ENCODE assay signal across 11 cellular contexts in the genomic region with DNA sequence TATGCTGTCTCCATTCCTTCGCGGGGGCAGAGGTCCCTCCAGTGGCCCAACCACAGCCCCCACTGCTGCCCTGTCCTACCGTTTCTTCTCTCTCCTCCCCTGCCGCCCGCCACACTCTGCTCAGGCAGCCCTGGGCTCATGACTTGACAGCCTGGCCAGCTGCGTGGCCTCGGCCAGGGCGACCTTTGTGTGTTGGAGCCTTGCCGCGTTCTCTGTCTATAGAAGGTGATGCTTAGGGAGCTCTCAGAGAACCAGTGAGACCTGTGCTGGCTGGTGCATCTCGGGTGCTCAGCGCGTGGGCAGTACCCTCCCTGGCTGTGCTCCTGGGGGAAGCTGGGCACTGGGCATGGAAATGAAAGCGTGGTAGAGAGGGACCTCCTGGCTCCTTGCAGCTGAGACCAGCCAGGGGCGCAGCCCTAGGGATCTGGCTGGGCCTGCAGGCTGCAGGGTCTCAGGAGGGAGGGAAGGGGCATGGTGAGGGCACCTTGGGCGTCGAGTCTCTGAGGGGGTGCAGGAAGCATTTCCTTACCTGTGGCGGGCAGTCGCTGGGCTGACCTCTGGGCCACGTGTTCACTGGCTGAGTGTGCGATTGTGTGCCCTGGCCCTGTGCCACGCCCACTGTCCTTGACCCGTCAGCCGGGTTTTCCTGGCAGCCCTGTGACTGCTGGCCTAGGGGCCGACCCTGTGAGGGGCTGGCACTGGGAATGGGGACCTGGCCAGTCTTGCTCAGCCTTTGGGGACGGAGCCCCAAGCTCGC. TPM values are rescaled to one million over a fixed set of nuclear protein-coding genes. Genes with fewer than 3 reads are reported as not detected.
DNase-seq lines count a peak whose midpoint lies in the region; ATAC-seq and TF ChIP-seq lines count a peak whose summit lies in the region.
"Had no signal": no experiment of that assay in that cellular context is flagged by ENCODE, and none has a peak within 500 bp of the region (broad histone marks: within the 10 kb centered on the region; RNA-seq: fewer than 3 reads in every experiment).

No MANE protein-coding gene starts in this region.

- no peak overlapping the region for H3K9ac ChIP-seq in mammary epithelial cell (ENCODE audit: insufficient read depth, low read length)
- H3K9ac ChIP-seq: GM23248 had no signal

- H3K27ac Mint-ChIP-seq in GM23338 = peak overlapping the region; percentile 79; the same call in 1 of the 2 replicates

- POLR2A ChIA-PET in GM10248 (lab: Yijun Ruan, JAX) = no interaction called here

- peaks cover 11% of the 10 kb centered on the region for H3K27me3 Mint-ChIP-seq in GM23338 (ENCODE audit: insufficient read depth, low read depth, poor library complexity)

- no peak for TF ChIP-seq CTCF in GM23338 (conservative IDR thresholded peaks at IDR 0.05; ENCODE audit: low read depth in 2 of 2)
- no peak for TF ChIP-seq CTCF in mammary epithelial cell (conservative IDR thresholded peaks at IDR 0.05 in 1 of 2, IDR thresholded peaks at IDR 0.05 in 1 of 2; ENCODE audit: extremely low read depth in 1 of 2, insufficient read depth in 1 of 2, low read depth in 1 of 2, low read length in 2 of 2)
- no peak for TF ChIP-seq CTCF in GM10248 (IDR thresholded peaks at IDR 0.05; ENCODE audit: control extremely low read depth, extremely low read depth, low read depth, missing control alignments)

- H3K9me3 ChIP-seq in mammary epithelial cell (replicated peaks; ENCODE audit: insufficient read depth, low read length) = no peaks in the 10 kb centered on the region

- no peaks in the 10 kb centered on the region for H3K9me2 ChIP-seq in GM23338 (ENCODE audit: insufficient read depth)

- no peak for DNase-seq in GM23338 (ENCODE audit: low spot score)
- DNase-seq in mammary epithelial cell = no peak
- DNase-seq in GM10248 (ENCODE audit: extremely low spot score) = no peak
- DNase-seq in activated T-cell treated with anti-CD3 and anti-CD28 coated beads for 4 hours = no peak
- DNase-seq: activated T-cell treated with anti-CD3 and anti-CD28 coated beads, Interleukin-2, amount 50 U/mL, for 48 hours; foreskin melanocyte had no signal

- H3K36me3 ChIP-seq in GM23338 (ENCODE audit: insufficient read depth) (no peaks in the 10 kb centered on the region), mammary epithelial cell (ENCODE audit: insufficient read depth, low read length) (no peaks in the 10 kb centered on the region)

- no peaks in the 10 kb centered on the region for H3K27me3 ChIP-seq in GM23338 (ENCODE audit: insufficient read depth)
- H3K27me3 ChIP-seq in mammary epithelial cell (ENCODE audit: insufficient read depth, low read length) = no peaks in the 10 kb centered on the region
- H3K27me3 ChIP-seq in layer of hippocampus (ENCODE audit: control insufficient read depth, insufficient read depth, low read length) = no peaks in the 10 kb centered on the region

- no peak overlapping the region for H2AFZ ChIP-seq in GM23338
- no peak overlapping the region for H2AFZ ChIP-seq in mammary epithelial cell (ENCODE audit: low read depth, low read length)
- H2AFZ ChIP-seq: GM23248 had no signal

- no peak overlapping the region for H3K4me3 Mint-ChIP-seq in GM23338

- BruUV-seq in mammary epithelial cell (replicated peaks; lab: Mats Ljungman, UMichigan) = no TSS peak

- H3K4me1 Mint-ChIP-seq in GM23338 = peaks cover 20% of the 10 kb centered on the region

- no peak overlapping the region for H3K4me2 ChIP-seq in GM23338
- H3K4me2 ChIP-seq in mammary epithelial cell (ENCODE audit: insufficient read depth, low read depth, low read length) = peak overlapping the region; percentile 33

- no peak for ATAC-seq in GM23338
- ATAC-seq in HG03097 (IDR thresholded peaks at IDR 0.05; ENCODE audit: low FRiP score, unreplicated experiment) = no peak
- no peak for ATAC-seq in GM21515 (IDR thresholded peaks at IDR 0.05; ENCODE audit: unreplicated experiment)

- no peaks in the 10 kb centered on the region for H3K9me3 Mint-ChIP-seq in GM23338

- peaks cover 61% of the 10 kb centered on the region for H3K79me2 ChIP-seq in GM23338 (replicated peaks; ENCODE audit: insufficient read depth)
- peaks cover 96% of the 10 kb centered on the region for H3K79me2 ChIP-seq in mammary epithelial cell (ENCODE audit: insufficient read depth, low read length)

- H4K20me1 ChIP-seq in GM23338 (replicated peaks; ENCODE audit: insufficient read depth) = no peaks in the 10 kb centered on the region; the same call in 1 of the 2 replicates
- no peaks in the 10 kb centered on the region for H4K20me1 ChIP-seq in mammary epithelial cell (ENCODE audit: insufficient read depth, low read length)

- H3K4me3 ChIP-seq in GM23338 (no peak overlapping the region), mammary epithelial cell (replicated peaks in 1 of 3; ENCODE audit: insufficient read depth in 1 of 3, low read depth in 2 of 3, low read length in 3 of 3) (no peak overlapping the region), skin epidermis (peak overlapping the region in 1 of 7 experiments; percentile 24)
- H3K4me3 ChIP-seq: GM23248 had no signal

- H3K36me3 Mint-ChIP-seq in GM23338 (ENCODE audit: low read depth) = no peaks in the 10 kb centered on the region

- CTCF ChIA-PET in mammary epithelial cell (lab: Charles Lee; ENCODE audit: low non-redundant PET) = no interaction called here
- CTCF ChIA-PET in GM10248 (lab: Yijun Ruan, JAX) = interaction anchor here (0.9 to 1.5 kb wide), 3 partner anchors 12 to 205 kb away, joined by 3 read pairs; no protein-coding TSS in a partner anchor

- 48% methylated on average over 20 of the region's 27 CpGs for WGBS in mammary epithelial cell (ENCODE audit: low coverage, missing lambda C conversion rate)

- H3F3A ChIP-seq in GM23338 (replicated peaks; ENCODE audit: low read depth) = no peaks in the 10 kb centered on the region

- intact Hi-C loops in mammary epithelial cell (cut with micrococcal nuclease) = loop anchor here (5.0 kb wide), 1 partner anchor 66 kb away; no protein-coding TSS in a partner anchor

- H3K27ac ChIP-seq in GM23338 (ENCODE audit: low read depth) (no peak overlapping the region), mammary epithelial cell (ENCODE audit: insufficient read depth, low read depth, low read length) (no peak overlapping the region), layer of hippocampus (ENCODE audit: low read depth, low read length) (peak overlapping the region; percentile 65), skin epidermis (peak overlapping the region in 20 of 21 experiments; percentile 2 to 97 (median 89))
- H3K27ac ChIP-seq: GM23248 had no signal

- no peaks in the 10 kb centered on the region for H3K4me1 ChIP-seq in GM23338 (ENCODE audit: insufficient read depth)
- peaks cover 92% of the 10 kb centered on the region for H3K4me1 ChIP-seq in mammary epithelial cell (ENCODE audit: insufficient read depth, low read length)

- dilution Hi-C loops in mammary epithelial cell (cut with HindIII; ENCODE audit: low sequenced_read_pairs) = no loop called here

- in situ Hi-C loops in mammary epithelial cell (cut with MboI; ENCODE audit: low sequenced_read_pairs in 2 of 2) = no loop called here

TF ChIP-seq in GM23338, 12 proteins besides CTCF, POLR2A, EP300 and RAD21:
- no peak for TF ChIP-seq POLR2AphosphoS5 (IDR thresholded peaks at IDR 0.05; ENCODE audit: low read depth)

RNA-seq across cellular contexts. Expression of gene RXRA, which starts 50.3 kb away (rescaled TPM):
- 14.9 and 17.9 TPM in 2 replicates for total RNA-seq in GM23338 (2014; rRNA removed; shearing (Covaris generic))
- 4.8 and 4.9 TPM in 2 replicates for polyA plus RNA-seq in GM23338 (2016; fragmentation: Nextera tagmentation; extraction: Ambion mirVana)
- 10 to 100 TPM; 31.0 to 39.2 TPM for total RNA-seq in mammary epithelial cell
- 25.2 TPM for polyA plus RNA-seq in mammary epithelial cell
- 28.5 TPM for polyA minus RNA-seq in mammary epithelial cell

Comparison
In these comparisons a context has a peak if more than half of its experiments do, and no peak if none do; other contexts are left out.
1. H3K27ac ChIP-seq: peak in layer of hippocampus (single experiment) and skin epidermis (20 of 21); none in GM23338 (single experiment) and mammary epithelial cell (single experiment).